Comparison of ENCODE assay signal across 2 cellular contexts in genomic region chrX:153320502-153321184, GRCh38.
TF ChIP-seq lines count a peak whose summit lies in the region.

No MANE protein-coding gene starts in this region.

TF ChIP-seq in HEK293, 187 proteins besides CTCF, POLR2A, EP300 and RAD21:
- TF ChIP-seq SCRT1 (tag by site-specific recombination; IDR thresholded peaks at IDR 0.05; ENCODE audit: borderline replicate concordance) (0 out of 2 replicates have a peak, but pooled peaks have one; percentile 20), ZFHX2 (tag by site-specific recombination; conservative IDR thresholded peaks at IDR 0.05) (peak; percentile 83), SCRT2 (tag by site-specific recombination; IDR thresholded peaks at IDR 0.05) (peak; percentile 81), EGR2 (tag by site-specific recombination; IDR thresholded peaks at IDR 0.05; ENCODE audit: low read depth) (peak; percentile 89)

TF ChIP-seq in K562, 482 proteins besides CTCF, POLR2A, EP300 and RAD21:
- peak; percentile 65 for TF ChIP-seq PKNOX1 (IDR thresholded peaks at IDR 0.05)
- TF ChIP-seq CBFA2T3 (IDR thresholded peaks at IDR 0.05): 0 out of 2 replicates have a peak, but pooled peaks have one; percentile 7
TF ChIP-seq in K562: peak in this region for 2; not testable (repeated sequence) for 480.
